ENCODE assay signal across 8 cellular contexts in genomic region chrX:48540015-48540350, GRCh38. TPM values are rescaled to one million over a fixed set of nuclear protein-coding genes. Genes with fewer than 3 reads are reported as not detected.
DNase-seq lines count a peak whose midpoint lies in the region; ATAC-seq and TF ChIP-seq lines count a peak whose summit lies in the region.

No MANE protein-coding gene starts in this region.

- H3K79me2 ChIP-seq in HCT116 (ENCODE audit: insufficient read depth, low read length): no peaks in the 10 kb centered on the region

- CTCF ChIA-PET in HCT116 (lab: Charles Lee): interaction anchor here (0.5 to 1.6 kb wide), 6 partner anchors 10 to 457 kb away, joined by 3 to 7 read pairs (median 3); no protein-coding TSS in a partner anchor

- WGBS in upper lobe of left lung, 2 donors: 1 to 41% methylated on average over 12 of the region's 12 CpGs

- H3K27ac ChIP-seq in HCT116 (ENCODE audit: low read depth, low read length) (peak overlapping the region; percentile 67), neutrophil (peak overlapping the region; percentile 94), upper lobe of left lung (peak overlapping the region; percentile 86 to 95 (median 92))

- H4K20me1 ChIP-seq in HCT116 (ENCODE audit: insufficient read depth): no peaks in the 10 kb centered on the region

- peak overlapping the region; percentile 63 for H3K4me3 ChIP-seq in GM12875 (ENCODE audit: low read depth, low read length)
- H3K4me3 ChIP-seq in HCT116 (replicated peaks in 1 of 2; ENCODE audit: low read depth in 1 of 2, low read length in 2 of 2): peak overlapping the region; percentile 56 to 63
- H3K4me3 ChIP-seq in fibroblast of mammary gland (ENCODE audit: control insufficient read depth, low read depth, low read length): peak overlapping the region; percentile 70
- peak overlapping the region; percentile 69 to 71 for H3K4me3 ChIP-seq in neutrophil (ENCODE audit: low read depth in 1 of 2, low read length in 1 of 2)
- H3K4me3 ChIP-seq in upper lobe of left lung: peak overlapping the region; percentile 40 to 71 (median 66)

- TF ChIP-seq RAD21 in HCT116 (IDR thresholded peaks at IDR 0.05; ENCODE audit: low read depth): no peak

- H3K36me3 ChIP-seq in HCT116 (ENCODE audit: control insufficient read depth in 1 of 2, insufficient read depth in 2 of 2, low read length in 2 of 2): no peaks in the 10 kb centered on the region
- H3K36me3 ChIP-seq in neutrophil: peaks cover 15% of the 10 kb centered on the region
- H3K36me3 ChIP-seq in upper lobe of left lung: peaks cover 0 to 11% (median 3%) of the 10 kb centered on the region in 4 donors

- ATAC-seq in HCT116 (peak; percentile 66), upper lobe of left lung (ENCODE audit: low FRiP score in 2 of 2) (peak; percentile 71 to 81)

- intact Hi-C loops in HCT116 (cut with micrococcal nuclease): no loop called here

- no TSS peak for BruUV-seq in HCT116 (replicated peaks; lab: Mats Ljungman, UMichigan)

- H3K9me2 ChIP-seq in HCT116 (ENCODE audit: insufficient read depth): no peaks in the 10 kb centered on the region

- H3K4me2 ChIP-seq in HCT116 (ENCODE audit: low read length): peak overlapping the region; percentile 81

- H3K27me3 ChIP-seq in HCT116 (ENCODE audit: insufficient read depth, low read length) (no peaks in the 10 kb centered on the region), neutrophil (no peaks in the 10 kb centered on the region), upper lobe of left lung (no peaks in the 10 kb centered on the region)

- peaks cover 0 to 15% of the 10 kb centered on the region in 2 experiments; a peak in 3 of 4 replicates for H3K4me1 ChIP-seq in HCT116 (ENCODE audit: control insufficient read depth in 1 of 2, insufficient read depth in 2 of 2, low read length in 2 of 2)
- H3K4me1 ChIP-seq in neutrophil (ENCODE audit: control insufficient read depth in 1 of 2, insufficient read depth in 1 of 2, low read depth in 1 of 2, low read length in 1 of 2): peaks cover 16 to 21% of the 10 kb centered on the region in 2 experiments
- H3K4me1 ChIP-seq in upper lobe of left lung: peaks cover 0 to 7% (median 0%) of the 10 kb centered on the region in 4 donors

- H3K9me3 ChIP-seq in HCT116 (ENCODE audit: control insufficient read depth in 1 of 2, insufficient read depth in 1 of 2, low read depth in 1 of 2, low read length in 2 of 2) (no peaks in the 10 kb centered on the region), neutrophil (no peaks in the 10 kb centered on the region), upper lobe of left lung (peaks cover 0 to 7% (median 0%) of the 10 kb centered on the region in 4 donors)

- no peak overlapping the region for H2AFZ ChIP-seq in HCT116 (ENCODE audit: low read depth, low read length, poor library complexity, severe bottlenecking)

- no peak for TF ChIP-seq POLR2A in HCT116 (IDR thresholded peaks at IDR 0.05; ENCODE audit: borderline replicate concordance, extremely low read depth, insufficient read depth, insufficient read length)
- no peak for TF ChIP-seq POLR2A in upper lobe of left lung (IDR thresholded peaks at IDR 0.05)

- peak overlapping the region; percentile 59 for H3K9ac ChIP-seq in HCT116 (ENCODE audit: low read length)

- TF ChIP-seq CTCF in GM12875 (IDR thresholded peaks at IDR 0.05; ENCODE audit: borderline replicate concordance, insufficient read depth, low read depth, low read length): no peak
- TF ChIP-seq CTCF in HCT116 (IDR thresholded peaks at IDR 0.05 in 2 of 3, conservative IDR thresholded peaks at IDR 0.05 in 1 of 3; ENCODE audit: borderline replicate concordance in 1 of 3, insufficient read depth in 1 of 3, low read depth in 2 of 3, low read length in 2 of 3): no peak
- TF ChIP-seq CTCF in fibroblast of mammary gland (conservative IDR thresholded peaks at IDR 0.05; ENCODE audit: control insufficient read depth, insufficient read depth, low read depth, low read length): no peak
- TF ChIP-seq CTCF in neutrophil (IDR thresholded peaks at IDR 0.05): no peak
- TF ChIP-seq CTCF in upper lobe of left lung (IDR thresholded peaks at IDR 0.05): no peak

- TF ChIP-seq EP300 in upper lobe of left lung (IDR thresholded peaks at IDR 0.05): no peak

- RAD21 ChIA-PET in HCT116 (lab: Charles Lee; ENCODE audit: low non-redundant PET in 1 of 2, low total read pairs in 2 of 2, uncharacterized antibody in 2 of 2, unreplicated experiment in 2 of 2): no interaction called here

- DNase-seq in HCT116 (ENCODE audit: low read depth, low spot score) (peak; percentile 12), NCI-H146 (lab: John Stamatoyannopoulos, UW) (peak; percentile 87), fibroblast of mammary gland (ENCODE audit: low read depth) (peak; percentile 36), upper lobe of left lung (peak in 1 of 2 donors; percentile 64), GM19238 (ENCODE audit: insufficient read length, low spot score) (no peak)
- DNase-seq in activated T-cell treated with anti-CD3 and anti-CD28 coated beads, Interleukin-2, amount 50 U/mL, for 48 hours: peak; percentile 72 to 73

- POLR2A ChIA-PET in HCT116 (lab: Charles Lee): interaction anchor here (0.7 to 1.5 kb wide), 6 partner anchors 10 to 34 kb away, joined by 3 to 6 read pairs (median 4); partner anchors contain the start of genes EBP and RBM3

TF ChIP-seq in HCT116, 20 proteins besides CTCF, POLR2A, EP300 and RAD21 (continues in another document):
- TF ChIP-seq REST (IDR thresholded peaks at IDR 0.05; ENCODE audit: low read depth): no peak
- no peak for TF ChIP-seq TCF7L2 (IDR thresholded peaks at IDR 0.05; ENCODE audit: borderline replicate concordance, extremely low read depth, insufficient read depth, insufficient read length)
- no peak for TF ChIP-seq SRF (IDR thresholded peaks at IDR 0.05; ENCODE audit: low read depth)
- TF ChIP-seq MAX (IDR thresholded peaks at IDR 0.05): no peak
- TF ChIP-seq POLR2AphosphoS5 (IDR thresholded peaks at IDR 0.05; ENCODE audit: low read depth, low read length): no peak
- TF ChIP-seq CEBPB (IDR thresholded peaks at IDR 0.05; ENCODE audit: low read depth): no peak
- TF ChIP-seq EZH2 (IDR thresholded peaks at IDR 0.05): no peak
- no peak for TF ChIP-seq EGR1 (IDR thresholded peaks at IDR 0.05; ENCODE audit: low read depth)
- TF ChIP-seq ELF1 (IDR thresholded peaks at IDR 0.05; ENCODE audit: borderline replicate concordance, low read depth): no peak
- TF ChIP-seq JUND (IDR thresholded peaks at IDR 0.05): no peak
- no peak for TF ChIP-seq ZBTB33 (IDR thresholded peaks at IDR 0.05; ENCODE audit: extremely low read depth, insufficient replicate concordance, low read length)

RNA-seq across cellular contexts. Expression of gene TBC1D25, which starts 0.5 kb away (rescaled TPM):
- 10.5 TPM for total RNA-seq in HCT116 (2021; ENCODE audit: unreplicated experiment)
- polyA plus RNA-seq in HCT116 (2012): 10.5 and 10.8 TPM in 2 replicates
- total RNA-seq in upper lobe of left lung: 10 to 100 TPM; 15.2 to 26.4 (median 18.8) TPM

RNA-seq across cellular contexts. Expression of gene EBP, which starts 18.4 kb away (rescaled TPM):
- total RNA-seq in HCT116 (2021; ENCODE audit: unreplicated experiment): 93.8 TPM
- polyA plus RNA-seq in HCT116 (2012): 119 and 125 TPM in 2 replicates
- 100 to 1,000 TPM in 2 of 6 donors, 10 to 100 TPM in 4; 21.0 to 101 (median 74.9) TPM for total RNA-seq in upper lobe of left lung

RNA-seq across cellular contexts. Expression of gene PORCN, which starts 31.2 kb away (rescaled TPM):
- total RNA-seq in HCT116 (2021; ENCODE audit: unreplicated experiment): 12.9 TPM
- 12.5 and 15.5 TPM in 2 replicates for polyA plus RNA-seq in HCT116 (2012)
- total RNA-seq in upper lobe of left lung: 10 to 100 TPM in 5 of 6 donors, 1 to 10 TPM in 1; 10.0 to 53.4 (median 14.3) TPM

RNA-seq across cellular contexts. Expression of gene RBM3, which starts 34.3 kb away (rescaled TPM):
- total RNA-seq in HCT116 (2021; ENCODE audit: unreplicated experiment): 233 TPM
- polyA plus RNA-seq in HCT116 (2012): 217 and 219 TPM in 2 replicates
- 100 to 1,000 TPM; 129 to 486 (median 187) TPM for total RNA-seq in upper lobe of left lung

RNA-seq across cellular contexts. Expression of gene WDR13, which starts 57.3 kb away (rescaled TPM):
- total RNA-seq in HCT116 (2021; ENCODE audit: unreplicated experiment) (54.0 TPM), upper lobe of left lung (100 to 1,000 TPM in 5 of 6 donors, 10 to 100 TPM in 1; 71.2 to 185 (median 141) TPM)
- 93.8 and 127 TPM in 2 replicates for polyA plus RNA-seq in HCT116 (2012)
